In genomic region chrX:136210806-136211205, GRCh38 we compare ENCODE assay signal across 1 cellular context.
TF ChIP-seq lines count a peak whose summit lies in the region.

No MANE protein-coding gene starts in this region.

TF ChIP-seq in HepG2, 621 proteins besides CTCF, POLR2A, EP300 and RAD21:
- TF ChIP-seq TAF1 (CRISPR knock-in tag; IDR thresholded peaks at IDR 0.05) (no peak), FOXK1 (CRISPR knock-in tag; IDR thresholded peaks at IDR 0.05; ENCODE audit: borderline replicate concordance, low read depth) (no peak), WIZ (CRISPR knock-in tag; IDR thresholded peaks at IDR 0.05) (no peak), ADNP (CRISPR knock-in tag; IDR thresholded peaks at IDR 0.05) (no peak), CENPX (CRISPR knock-in tag; IDR thresholded peaks at IDR 0.05) (no peak), ZFP37 (CRISPR knock-in tag; IDR thresholded peaks at IDR 0.05; ENCODE audit: borderline replicate concordance) (no peak), ZSCAN30 (CRISPR knock-in tag; IDR thresholded peaks at IDR 0.05) (no peak), TRAFD1 (CRISPR knock-in tag; IDR thresholded peaks at IDR 0.05; ENCODE audit: borderline replicate concordance) (no peak), SNAPC4 (CRISPR knock-in tag; IDR thresholded peaks at IDR 0.05) (no peak), POLR2AphosphoS2 (IDR thresholded peaks at IDR 0.05; ENCODE audit: low read depth, low read length) (no peak), SRSF1 (optimal IDR thresholded peaks at IDR 0.05; ENCODE audit: low read depth, low read length) (no peak)
